Comparison of ENCODE assay signal across 3 cellular contexts in genomic region chr16:24897522-24897921, GRCh38. TPM values are rescaled to one million over a fixed set of nuclear protein-coding genes. Genes with fewer than 3 reads are reported as not detected.
"Had no signal": no experiment of that assay in that cellular context is flagged by ENCODE, and none has a peak within 500 bp of the region (broad histone marks: within the 10 kb centered on the region; RNA-seq: fewer than 3 reads in every experiment).

No MANE protein-coding gene starts in this region.

RNA-seq across cellular contexts. Expression of gene SLC5A11, which starts 51.8 kb away (rescaled TPM):
- total RNA-seq: GM23248, H7 had no signal
- polyA plus RNA-seq: GM23248, GM23338 had no signal
